ENCODE assay signal across 8 cellular contexts in the genomic region with DNA sequence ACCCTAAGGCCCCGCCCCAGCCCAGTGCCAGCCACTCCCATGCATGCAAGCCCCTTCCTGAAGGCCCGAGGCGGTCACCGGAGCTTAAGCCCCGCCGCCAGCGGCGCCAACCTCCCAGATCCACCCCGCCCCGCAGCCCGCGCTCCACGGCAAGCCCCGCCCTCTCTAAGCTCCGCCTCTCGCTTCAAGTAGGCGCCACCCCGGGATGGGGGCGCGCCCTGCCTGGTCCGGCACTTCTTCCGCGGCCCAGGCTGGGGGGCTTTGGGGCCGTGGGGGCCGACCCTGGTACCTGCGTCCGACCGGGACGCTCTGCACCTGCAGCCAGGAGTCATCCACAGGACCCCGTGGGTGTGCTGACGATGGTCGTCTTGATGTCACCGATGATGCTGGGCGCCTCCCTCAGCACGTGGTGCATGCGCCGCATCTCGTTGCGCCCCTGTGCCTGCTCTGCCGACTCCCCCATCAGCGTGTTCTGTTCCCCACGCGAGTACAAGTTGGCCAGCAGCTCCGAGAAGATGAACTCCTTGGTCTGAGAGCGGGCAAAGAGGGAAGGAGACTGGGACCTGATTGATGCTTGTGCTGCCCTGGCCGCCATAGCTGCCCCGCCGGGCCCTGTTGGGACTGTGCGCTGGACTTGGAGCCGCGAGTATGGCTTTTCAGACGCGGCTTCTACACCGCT. TPM values are rescaled to one million over a fixed set of nuclear protein-coding genes. Genes with fewer than 3 reads are reported as not detected.
DNase-seq lines count a peak whose midpoint lies in the region; ATAC-seq and TF ChIP-seq lines count a peak whose summit lies in the region.

No MANE protein-coding gene starts in this region.

- peaks cover 28% of the 10 kb centered on the region for H3K27me3 Mint-ChIP-seq in activated CD4-positive, alpha-beta T cell treated with anti-CD3 and anti-CD28 coated beads, Interleukin-2, amount 10 ng/mL, durations not matched to agents 24 days and 14 days

- ATAC-seq in GM19324 (IDR thresholded peaks at IDR 0.05; ENCODE audit: low FRiP score, unreplicated experiment) (peak; percentile 93), HG03442 (IDR thresholded peaks at IDR 0.05; ENCODE audit: unreplicated experiment) (peak; percentile 82), left lung (peak; percentile 99)

- H3K27ac Mint-ChIP-seq in activated CD4-positive, alpha-beta T cell treated with anti-CD3 and anti-CD28 coated beads, Interleukin-2, amount 10 ng/mL, durations not matched to agents 24 days and 14 days: peak overlapping the region; percentile 41

- H3K4me1 Mint-ChIP-seq in activated CD4-positive, alpha-beta T cell treated with anti-CD3 and anti-CD28 coated beads, Interleukin-2, amount 10 ng/mL, durations not matched to agents 24 days and 14 days: peaks cover 14% of the 10 kb centered on the region

- peaks cover 0 to 19% of the 10 kb centered on the region in 2 donors for H3K4me1 ChIP-seq in left lung

- DNase-seq in Ammon's horn (ENCODE audit: low spot score) (peak; percentile 93), NCI-H524 (lab: John Stamatoyannopoulos, UW) (peak; percentile 94), coronary artery (ENCODE audit: low spot score) (peak; percentile 95), left lung (peak; percentile 97 to 99)
- DNase-seq in activated CD4-positive, alpha-beta T cell treated with anti-CD3 and anti-CD28 coated beads, Interleukin-2, amount 10 ng/mL, durations not matched to agents 24 days and 14 days: peak; percentile 97
- DNase-seq in stimulated activated CD4-positive, alpha-beta T cell treated with anti-CD3 and anti-CD28 coated beads, Interleukin-1b, Interleukin-23, amount 100 ng/mL, for 48 hours: peak; percentile 88

- no peaks in the 10 kb centered on the region for H3K36me3 ChIP-seq in left lung

- H3K4me3 ChIP-seq in coronary artery (peak overlapping the region; percentile 96), left lung (peak overlapping the region; percentile 78 to 80)

- H3K4me3 Mint-ChIP-seq in activated CD4-positive, alpha-beta T cell treated with anti-CD3 and anti-CD28 coated beads, Interleukin-2, amount 10 ng/mL, durations not matched to agents 24 days and 14 days: peak overlapping the region; percentile 89

- H3K27me3 ChIP-seq in left lung: peaks cover 0 to 4% of the 10 kb centered on the region in 2 donors

- H3K27ac ChIP-seq in coronary artery (peak overlapping the region; percentile 45 to 79), left lung (no peak overlapping the region)

- no peaks in the 10 kb centered on the region for H3K36me3 Mint-ChIP-seq in activated CD4-positive, alpha-beta T cell treated with anti-CD3 and anti-CD28 coated beads, Interleukin-2, amount 10 ng/mL, durations not matched to agents 24 days and 14 days (ENCODE audit: low read depth)

- TF ChIP-seq CTCF in coronary artery (IDR thresholded peaks at IDR 0.05) (no peak), left lung (IDR thresholded peaks at IDR 0.05) (no peak)

- no peaks in the 10 kb centered on the region for H3K9me3 Mint-ChIP-seq in activated CD4-positive, alpha-beta T cell treated with anti-CD3 and anti-CD28 coated beads, Interleukin-2, amount 10 ng/mL, durations not matched to agents 24 days and 14 days

- H3K9me3 ChIP-seq in left lung: no peaks in the 10 kb centered on the region

- intact Hi-C loops in activated CD4-positive, alpha-beta T cell treated with anti-CD3 and anti-CD28 coated beads, Interleukin-2, amount 10 ng/mL, durations not matched to agents 24 days and 14 days (cut with micrococcal nuclease): no loop called here
- intact Hi-C loops in left lung (cut with DNase I): loop anchor here in 1 of 2 donors (10.0 kb wide), 1 partner anchor 66 kb away; no protein-coding TSS in a partner anchor

RNA-seq across cellular contexts. Expression of a gene that starts 26.1 kb away (rescaled TPM):
- total RNA-seq in activated CD4-positive, alpha-beta T cell treated with anti-CD3 and anti-CD28 coated beads, Interleukin-2, amount 10 ng/mL, durations not matched to agents 24 days and 14 days: not detected in 2 replicates
- 10 to 100 TPM; 22.5 to 24.7 TPM for total RNA-seq in left lung

Comparison
In these comparisons a context has a peak if more than half of its experiments do, and no peak if none do; other contexts are left out.
1. H3K27ac ChIP-seq: peak in coronary artery (2 of 2); none in left lung (0 of 2).
2. RNA of a gene that starts 26.1 kb away (total RNA-seq): 22.5 to 24.7 TPM in left lung; not detected in activated CD4-positive, alpha-beta T cell treated with anti-CD3 and anti-CD28 coated beads, Interleukin-2, amount 10 ng/mL, durations not matched to agents 24 days and 14 days; every median in the first group is over 10 times any median in the second.
3. Peak in every context shown above with its lines, with median percentiles within 50 percentile points of each other: DNase-seq and ATAC-seq.